In the genomic region with DNA sequence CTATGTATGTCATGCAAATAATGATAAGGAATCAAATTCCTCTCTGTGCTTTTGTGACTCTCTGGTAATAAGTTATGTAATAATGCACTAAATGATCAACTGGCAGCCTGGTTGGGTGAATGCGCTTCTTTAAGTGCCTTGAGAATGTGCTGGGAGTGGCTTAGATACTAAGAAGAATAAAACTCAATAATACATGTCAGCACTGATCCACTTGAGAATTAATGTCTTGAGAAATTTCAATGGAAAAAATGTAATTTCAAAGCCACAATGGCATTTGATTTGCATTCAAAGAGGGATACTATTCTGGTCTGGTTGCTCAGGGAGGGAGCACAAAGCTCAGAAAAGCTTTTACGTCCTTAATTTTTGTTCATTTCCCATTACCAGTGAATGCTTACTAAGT, we compare ENCODE assay signal across 29 cellular contexts.
"Had no signal": no experiment of that assay in that cellular context is flagged by ENCODE, and none has a peak within 500 bp of the region (broad histone marks: within the 10 kb centered on the region; RNA-seq: fewer than 3 reads in every experiment).

No MANE protein-coding gene starts in this region.

- H3K4me3 Mint-ChIP-seq: activated CD4-positive, alpha-beta memory T cell treated with anti-CD3 and anti-CD28 coated beads for 36 hours; activated CD4-positive, alpha-beta T cell treated with anti-CD3 and anti-CD28 coated beads for 36 hours; activated CD4-positive, alpha-beta T cell treated with anti-CD3 and anti-CD28 coated beads, Interleukin-2, amount 10 ng/mL, durations not matched to agents 24 days and 14 days; activated CD8-positive, alpha-beta memory T cell treated with anti-CD3 and anti-CD28 coated beads, Interleukin-2, amount 10 ng/mL, durations not matched to agents 7 days and 5 days; activated CD8-positive, alpha-beta T cell treated with anti-CD3 and anti-CD28 coated beads, Interleukin-2, amount 10 ng/mL, durations not matched to agents 7 days and 5 days; activated naive CD4-positive, alpha-beta T cell treated with anti-CD3 and anti-CD28 coated beads for 36 hours; activated naive CD4-positive, alpha-beta T cell treated with anti-CD3 and anti-CD28 coated beads, Interleukin-2, amount 50 U/mL, for 24 hours; activated naive CD8-positive, alpha-beta T cell treated with anti-CD3 and anti-CD28 coated beads for 36 hours; activated naive CD8-positive, alpha-beta T cell treated with anti-CD3 and anti-CD28 coated beads, Interleukin-2, amount 50 U/mL, for 24 hours; activated T-helper 1 cell treated with anti-CD3 and anti-CD28 coated beads, Interleukin-12 subunit alpha, Interleukin-12 subunit beta, Interleukin-2, Interleukin-4 antibody, amounts not matched to agents 30 ng/mL and 10 ng/mL and 1 ng/mL, durations not matched to agents 14 hours and 24 hours and 36 hours; endodermal cell had no signal

- H3K4me1 ChIP-seq: adrenal gland, body of pancreas, colonic mucosa had no signal

- H3K27me3 Mint-ChIP-seq: activated CD4-positive, alpha-beta memory T cell treated with anti-CD3 and anti-CD28 coated beads for 36 hours; activated CD4-positive, alpha-beta T cell treated with anti-CD3 and anti-CD28 coated beads, Interleukin-2, amount 10 ng/mL, durations not matched to agents 24 days and 14 days; activated CD8-positive, alpha-beta memory T cell treated with anti-CD3 and anti-CD28 coated beads, Interleukin-2, amount 10 ng/mL, durations not matched to agents 7 days and 5 days had no signal

- H3K4me3 ChIP-seq: adrenal gland, body of pancreas, colonic mucosa had no signal

- H3K27ac Mint-ChIP-seq: activated CD4-positive, alpha-beta memory T cell treated with anti-CD3 and anti-CD28 coated beads for 36 hours; activated CD4-positive, alpha-beta T cell treated with anti-CD3 and anti-CD28 coated beads for 36 hours; activated CD4-positive, alpha-beta T cell treated with anti-CD3 and anti-CD28 coated beads, Interleukin-2, amount 10 ng/mL, durations not matched to agents 24 days and 14 days; activated CD8-positive, alpha-beta memory T cell treated with anti-CD3 and anti-CD28 coated beads, Interleukin-2, amount 10 ng/mL, durations not matched to agents 7 days and 5 days; activated CD8-positive, alpha-beta T cell treated with anti-CD3 and anti-CD28 coated beads, Interleukin-2, amount 10 ng/mL, durations not matched to agents 7 days and 5 days; activated naive CD4-positive, alpha-beta T cell treated with anti-CD3 and anti-CD28 coated beads for 36 hours; activated naive CD4-positive, alpha-beta T cell treated with anti-CD3 and anti-CD28 coated beads, Interleukin-2, amount 50 U/mL, for 24 hours; activated naive CD8-positive, alpha-beta T cell treated with anti-CD3 and anti-CD28 coated beads for 36 hours; activated naive CD8-positive, alpha-beta T cell treated with anti-CD3 and anti-CD28 coated beads, Interleukin-2, amount 50 U/mL, for 24 hours; activated T-helper 1 cell treated with anti-CD3 and anti-CD28 coated beads, Interleukin-12 subunit alpha, Interleukin-12 subunit beta, Interleukin-2, Interleukin-4 antibody, amounts not matched to agents 30 ng/mL and 10 ng/mL and 1 ng/mL, durations not matched to agents 14 hours and 24 hours and 36 hours; activated T-helper 2 cell treated with anti-CD3 and anti-CD28 coated beads, Interferon-gamma antibody, Interleukin-2, Interleukin-4, amounts not matched to agents 10 μg/mL and 5 μg/mL and 100 μg/mL, durations not matched to agents 14 hours and 24 hours and 36 hours; endodermal cell had no signal

- H3K36me3 Mint-ChIP-seq: activated CD4-positive, alpha-beta memory T cell treated with anti-CD3 and anti-CD28 coated beads for 36 hours; activated CD8-positive, alpha-beta memory T cell treated with anti-CD3 and anti-CD28 coated beads, Interleukin-2, amount 10 ng/mL, durations not matched to agents 7 days and 5 days; activated naive CD4-positive, alpha-beta T cell treated with anti-CD3 and anti-CD28 coated beads, Interleukin-2, amount 50 U/mL, for 24 hours; activated naive CD8-positive, alpha-beta T cell treated with anti-CD3 and anti-CD28 coated beads for 36 hours had no signal

- H3K9me3 ChIP-seq: adrenal gland, body of pancreas, colonic mucosa had no signal

- ATAC-seq: activated CD4-positive, alpha-beta T cell treated with anti-CD3 and anti-CD28 coated beads for 36 hours; activated CD8-positive, alpha-beta memory T cell treated with anti-CD3 and anti-CD28 coated beads, Interleukin-2, amount 10 ng/mL, durations not matched to agents 7 days and 5 days; activated CD8-positive, alpha-beta T cell treated with anti-CD3 and anti-CD28 coated beads, Interleukin-2, amount 10 ng/mL, durations not matched to agents 7 days and 5 days; activated naive CD8-positive, alpha-beta T cell treated with anti-CD3 and anti-CD28 coated beads, Interleukin-2, amount 50 U/mL, for 24 hours; body of pancreas; esophagus mucosa had no signal

- H3K9me3 Mint-ChIP-seq: activated CD4-positive, alpha-beta memory T cell treated with anti-CD3 and anti-CD28 coated beads for 36 hours; activated CD4-positive, alpha-beta T cell treated with anti-CD3 and anti-CD28 coated beads, Interleukin-2, amount 10 ng/mL, durations not matched to agents 24 days and 14 days; activated naive CD4-positive, alpha-beta T cell treated with anti-CD3 and anti-CD28 coated beads for 36 hours; activated naive CD4-positive, alpha-beta T cell treated with anti-CD3 and anti-CD28 coated beads, Interleukin-2, amount 50 U/mL, for 24 hours; activated naive CD8-positive, alpha-beta T cell treated with anti-CD3 and anti-CD28 coated beads for 36 hours; activated naive CD8-positive, alpha-beta T cell treated with anti-CD3 and anti-CD28 coated beads, Interleukin-2, amount 50 U/mL, for 24 hours; activated T-helper 1 cell treated with anti-CD3 and anti-CD28 coated beads, Interleukin-12 subunit alpha, Interleukin-12 subunit beta, Interleukin-2, Interleukin-4 antibody, amounts not matched to agents 30 ng/mL and 10 ng/mL and 1 ng/mL, durations not matched to agents 14 hours and 24 hours and 36 hours; activated T-helper 2 cell treated with anti-CD3 and anti-CD28 coated beads, Interferon-gamma antibody, Interleukin-2, Interleukin-4, amounts not matched to agents 10 μg/mL and 5 μg/mL and 100 μg/mL, durations not matched to agents 14 hours and 24 hours and 36 hours; endodermal cell had no signal

- DNase-seq: activated CD4-positive, alpha-beta memory T cell treated with anti-CD3 and anti-CD28 coated beads for 36 hours; activated CD4-positive, alpha-beta T cell treated with anti-CD3 and anti-CD28 coated beads for 36 hours; activated CD4-positive, alpha-beta T cell treated with anti-CD3 and anti-CD28 coated beads, Interleukin-2, amount 10 ng/mL, durations not matched to agents 24 days and 14 days; activated CD4-positive, CD25-positive, alpha-beta regulatory T cell; activated CD4-positive, CD25-positive, alpha-beta regulatory T cell treated with anti-CD3 and anti-CD28 coated beads, Interleukin-2, amount 50 U/mL, for 72 hours; activated CD8-positive, alpha-beta memory T cell treated with anti-CD3 and anti-CD28 coated beads, Interleukin-2, amount 10 ng/mL, durations not matched to agents 7 days and 5 days; activated CD8-positive, alpha-beta memory T cell treated with anti-CD3 and anti-CD28 coated beads, Interleukin-2, amount 50 U/mL, for 4 hours; activated CD8-positive, alpha-beta T cell treated with anti-CD3 and anti-CD28 coated beads, Interleukin-2, amount 10 ng/mL, durations not matched to agents 7 days and 5 days; activated effector memory CD4-positive, alpha-beta T cell treated with anti-CD3 and anti-CD28 coated beads, Interleukin-2, amount 50 U/mL, for 16 hours; activated naive CD4-positive, alpha-beta T cell treated with anti-CD3 and anti-CD28 coated beads for 36 hours; activated naive CD8-positive, alpha-beta T cell treated with anti-CD3 and anti-CD28 coated beads for 36 hours; activated naive CD8-positive, alpha-beta T cell treated with anti-CD3 and anti-CD28 coated beads, Interleukin-2, amount 50 U/mL, for 24 hours; activated T-cell treated with anti-CD3 and anti-CD28 coated beads, Interleukin-2, amount 50 U/mL, for 1 hour; activated T-cell treated with anti-CD3 and anti-CD28 coated beads, Interleukin-2, amount 50 U/mL, for 48 hours; adrenal gland; amygdala; aorta; body of pancreas; cerebellar nuclear complex; colonic mucosa; effector memory CD4-positive, alpha-beta T cell; endodermal cell; foreskin fibroblast; head of caudate nucleus; T-helper 2 cell had no signal

- H3K27me3 ChIP-seq: adrenal gland, body of pancreas, colonic mucosa had no signal

- H3K4me1 Mint-ChIP-seq: activated CD4-positive, alpha-beta T cell treated with anti-CD3 and anti-CD28 coated beads for 36 hours; activated CD4-positive, alpha-beta T cell treated with anti-CD3 and anti-CD28 coated beads, Interleukin-2, amount 10 ng/mL, durations not matched to agents 24 days and 14 days; activated CD8-positive, alpha-beta memory T cell treated with anti-CD3 and anti-CD28 coated beads, Interleukin-2, amount 10 ng/mL, durations not matched to agents 7 days and 5 days; activated naive CD4-positive, alpha-beta T cell treated with anti-CD3 and anti-CD28 coated beads, Interleukin-2, amount 50 U/mL, for 24 hours; activated naive CD8-positive, alpha-beta T cell treated with anti-CD3 and anti-CD28 coated beads for 36 hours; activated naive CD8-positive, alpha-beta T cell treated with anti-CD3 and anti-CD28 coated beads, Interleukin-2, amount 50 U/mL, for 24 hours had no signal

- H3K27ac ChIP-seq: adrenal gland, body of pancreas, colonic mucosa had no signal

- H3K36me3 ChIP-seq: adrenal gland, colonic mucosa had no signal
